Comparison of ENCODE assay signal across 15 cellular contexts in the genomic region with DNA sequence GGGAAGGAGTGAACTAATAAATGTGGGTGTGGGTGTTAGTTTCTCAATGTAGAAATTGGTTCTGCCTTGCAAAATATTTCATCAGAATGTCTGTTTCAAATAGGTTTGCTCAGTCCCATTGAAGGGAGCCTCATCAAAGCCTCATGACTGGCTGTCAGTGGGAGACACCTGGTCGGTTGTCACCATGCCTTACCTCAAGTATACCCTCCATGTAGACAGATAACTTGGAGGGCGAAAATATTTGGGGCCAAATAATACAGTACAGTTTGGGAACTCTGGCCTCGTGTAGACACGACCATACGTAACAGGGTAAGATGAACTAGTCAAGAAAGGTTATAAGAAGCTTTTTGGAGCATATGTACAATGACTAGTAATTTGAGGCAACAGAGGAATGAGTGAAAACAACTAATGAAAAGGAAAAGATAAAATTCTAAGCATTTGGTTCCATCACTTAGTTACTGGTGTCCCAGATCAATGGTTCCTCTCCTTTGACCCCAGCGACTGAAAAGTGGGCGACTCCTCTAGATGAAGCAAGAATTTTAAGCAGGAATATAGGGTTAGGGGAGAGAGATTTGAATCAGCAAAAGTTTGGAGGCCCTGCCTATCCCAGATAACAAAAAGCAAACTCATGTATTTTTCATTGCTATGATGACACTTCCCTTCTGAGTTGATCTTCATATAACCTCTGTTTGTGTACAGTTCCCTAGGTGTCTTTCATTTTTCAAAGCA.
"Had no signal": no experiment of that assay in that cellular context is flagged by ENCODE, and none has a peak within 500 bp of the region (broad histone marks: within the 10 kb centered on the region; RNA-seq: fewer than 3 reads in every experiment).

No MANE protein-coding gene starts in this region.

- H3K27me3 Mint-ChIP-seq: activated naive CD4-positive, alpha-beta T cell treated with anti-CD3 and anti-CD28 coated beads, Interleukin-2, amount 10 ng/mL, durations not matched to agents 7 days and 5 days had no signal

- ATAC-seq: gastroesophageal sphincter; heart right ventricle; left cardiac atrium; pancreas; sciatic nerve; stimulated activated naive CD8-positive, alpha-beta T cell treated with anti-CD3 and anti-CD28 coated beads, Interleukin-15, Interleukin-2, amounts not matched to agents 100 U/mL and 50 U/mL, for 24 hours had no signal

- H3K27ac ChIP-seq: gastroesophageal sphincter, heart right ventricle, pancreas, upper lobe of right lung had no signal

- H3K4me3 ChIP-seq: cardiac muscle cell, gastroesophageal sphincter, heart right ventricle, lung, pancreas, upper lobe of right lung had no signal

- H3K9me3 ChIP-seq: gastroesophageal sphincter, heart right ventricle, pancreas, upper lobe of right lung had no signal

- H3K4me1 Mint-ChIP-seq: activated naive CD4-positive, alpha-beta T cell treated with anti-CD3 and anti-CD28 coated beads, Interleukin-2, amount 10 ng/mL, durations not matched to agents 7 days and 5 days had no signal

- H3K36me3 Mint-ChIP-seq: activated naive CD4-positive, alpha-beta T cell treated with anti-CD3 and anti-CD28 coated beads, Interleukin-2, amount 10 ng/mL, durations not matched to agents 7 days and 5 days; mesothelial cell of epicardium had no signal

- DNase-seq: activated CD4-positive, CD25-positive, alpha-beta regulatory T cell treated with anti-CD3 and anti-CD28 coated beads, Interleukin-2, amount 50 U/mL, for 72 hours; activated naive CD4-positive, alpha-beta T cell treated with anti-CD3 and anti-CD28 coated beads, Interleukin-2, amount 10 ng/mL, durations not matched to agents 7 days and 5 days; activated T-cell treated with anti-CD3 and anti-CD28 coated beads for 4 hours; heart right ventricle; left cardiac atrium; pancreas; stimulated activated naive CD8-positive, alpha-beta T cell treated with anti-CD3 and anti-CD28 coated beads, Interleukin-15, Interleukin-2, amounts not matched to agents 100 U/mL and 50 U/mL, for 24 hours; upper lobe of right lung had no signal

- H3K27me3 ChIP-seq: cardiac muscle cell, gastroesophageal sphincter, heart right ventricle, pancreas, upper lobe of right lung had no signal

- H3K4me3 Mint-ChIP-seq: activated naive CD4-positive, alpha-beta T cell treated with anti-CD3 and anti-CD28 coated beads, Interleukin-2, amount 10 ng/mL, durations not matched to agents 7 days and 5 days; mesothelial cell of epicardium; neural crest cell had no signal

- H3K27ac Mint-ChIP-seq: activated naive CD4-positive, alpha-beta T cell treated with anti-CD3 and anti-CD28 coated beads, Interleukin-2, amount 10 ng/mL, durations not matched to agents 7 days and 5 days; activated T-helper 2 cell treated with anti-CD3 and anti-CD28 coated beads, Interferon-gamma antibody, Interleukin-2, Interleukin-4, amounts not matched to agents 10 μg/mL and 5 μg/mL and 100 μg/mL, durations not matched to agents 14 hours and 24 hours and 36 hours; mesothelial cell of epicardium had no signal

- H3K4me1 ChIP-seq: gastroesophageal sphincter, pancreas, upper lobe of right lung had no signal

- H3K9me3 Mint-ChIP-seq: activated naive CD4-positive, alpha-beta T cell treated with anti-CD3 and anti-CD28 coated beads, Interleukin-2, amount 10 ng/mL, durations not matched to agents 7 days and 5 days; activated T-helper 2 cell treated with anti-CD3 and anti-CD28 coated beads, Interferon-gamma antibody, Interleukin-2, Interleukin-4, amounts not matched to agents 10 μg/mL and 5 μg/mL and 100 μg/mL, durations not matched to agents 14 hours and 24 hours and 36 hours; mesothelial cell of epicardium had no signal

- FAIRE-seq: pancreas had no signal

- H3K36me3 ChIP-seq: cardiac muscle cell, gastroesophageal sphincter, heart right ventricle, pancreas, upper lobe of right lung had no signal
